In the genomic region with DNA sequence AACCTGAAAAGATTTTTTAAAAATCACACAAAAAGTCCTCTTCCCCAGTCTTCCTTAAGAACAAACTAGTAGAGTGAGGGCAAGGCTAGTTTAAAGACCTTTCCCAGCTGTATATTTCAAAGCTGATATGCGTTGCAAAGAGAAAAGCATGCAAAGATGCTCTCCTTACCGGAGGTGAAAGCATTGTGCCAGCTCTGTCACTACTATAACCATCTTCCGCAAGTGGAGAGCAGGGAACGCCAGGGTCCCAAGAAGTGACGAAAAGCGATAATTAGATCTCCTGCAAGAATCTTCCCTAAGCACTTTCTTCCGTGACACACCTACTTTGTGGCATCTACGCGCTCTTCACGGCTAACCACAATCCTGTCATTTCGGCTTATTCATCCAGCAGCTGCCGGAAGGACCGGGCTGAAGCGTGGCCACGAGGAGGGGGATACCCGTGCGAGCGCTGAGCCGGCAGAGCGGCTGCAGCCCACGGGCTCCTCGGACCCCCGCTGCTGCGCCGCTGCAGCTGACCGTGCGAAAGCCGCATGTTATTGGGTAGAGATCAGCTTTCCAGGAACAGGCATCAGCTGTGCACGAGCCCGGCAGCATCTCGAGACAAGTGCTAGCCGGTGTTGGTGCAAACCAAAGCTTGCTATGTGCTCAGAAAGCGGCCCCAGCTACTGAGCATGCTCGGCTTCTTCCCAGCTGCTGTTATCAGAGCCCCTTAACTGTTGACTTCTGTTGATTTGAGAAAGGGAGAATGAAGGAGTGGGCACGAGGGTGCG, we compare ENCODE assay signal across 8 cellular contexts. TPM values are rescaled to one million over a fixed set of nuclear protein-coding genes. Genes with fewer than 3 reads are reported as not detected.
DNase-seq lines count a peak whose midpoint lies in the region; ATAC-seq and TF ChIP-seq lines count a peak whose summit lies in the region.

No MANE protein-coding gene starts in this region.

- H3K27ac ChIP-seq in IMR-90 (ENCODE audit: insufficient read depth, low read length) (no peak overlapping the region), hepatocyte (no peak overlapping the region), gastrocnemius medialis (no peak overlapping the region)

- H4K5ac ChIP-seq in IMR-90 (ENCODE audit: low read depth, low read length): no peak overlapping the region

- TF ChIP-seq CTCF in IMR-90 (conservative IDR thresholded peaks at IDR 0.05; ENCODE audit: low read depth, low read length) (no peak), hepatocyte (IDR thresholded peaks at IDR 0.05; ENCODE audit: poor library complexity) (no peak), gastrocnemius medialis (IDR thresholded peaks at IDR 0.05 in 4 of 5, conservative IDR thresholded peaks at IDR 0.05 in 1 of 5) (no peak)

- H3K9me3 Mint-ChIP-seq in activated naive CD8-positive, alpha-beta T cell treated with anti-CD3 and anti-CD28 coated beads, Interleukin-2, amount 50 U/mL, for 24 hours: no peaks in the 10 kb centered on the region

- H3K36me3 ChIP-seq in IMR-90 (ENCODE audit: control insufficient read depth, insufficient read depth, low read length): no peaks in the 10 kb centered on the region
- no peaks in the 10 kb centered on the region for H3K36me3 ChIP-seq in hepatocyte (replicated peaks; ENCODE audit: insufficient read depth, low read depth)
- H3K36me3 ChIP-seq in gastrocnemius medialis: no peaks in the 10 kb centered on the region

- peak overlapping the region in 1 of 2 experiments; percentile 55; a peak in 1 of 4 replicates for H4K8ac ChIP-seq in IMR-90 (ENCODE audit: low read depth in 2 of 2, low read length in 2 of 2)

- H3K4me2 ChIP-seq in IMR-90 (ENCODE audit: low read depth, low read length): peak overlapping the region; percentile 88
- peak overlapping the region; percentile 91 for H3K4me2 ChIP-seq in hepatocyte

- no peak for TF ChIP-seq RAD21 in IMR-90 (IDR thresholded peaks at IDR 0.05; ENCODE audit: low read length)

- H3K18ac ChIP-seq in IMR-90 (ENCODE audit: low read depth, low read length): no peak overlapping the region

- H3K36me3 Mint-ChIP-seq in activated naive CD8-positive, alpha-beta T cell treated with anti-CD3 and anti-CD28 coated beads, Interleukin-2, amount 50 U/mL, for 24 hours (ENCODE audit: low read depth): no peaks in the 10 kb centered on the region

- TF ChIP-seq POLR2A in IMR-90 (IDR thresholded peaks at IDR 0.05; ENCODE audit: low read depth, low read length): no peak
- no peak for TF ChIP-seq POLR2A in gastrocnemius medialis (IDR thresholded peaks at IDR 0.05)

- peak; percentile 89 for ATAC-seq in GM21529 (IDR thresholded peaks at IDR 0.05; ENCODE audit: unreplicated experiment)
- ATAC-seq in IMR-90 (ENCODE audit: low read depth): peak; percentile 95
- peak; percentile 94 for ATAC-seq in SK-N-SH treated with all-trans-retinoic acid at 6 μM for 48 hours
- ATAC-seq in activated naive CD8-positive, alpha-beta T cell treated with anti-CD3 and anti-CD28 coated beads, Interleukin-2, amount 50 U/mL, for 24 hours: peak; percentile 96
- peak; percentile 39 to 47 for ATAC-seq in gastrocnemius medialis

- H4K91ac ChIP-seq in IMR-90 (ENCODE audit: insufficient read depth, low read depth, low read length): no peak overlapping the region

- dilution Hi-C loops in IMR-90 (cut with HindIII; ENCODE audit: low sequenced_read_pairs, unreplicated experiment): no loop called here

- no TSS peak for BruUV-seq in IMR-90 (replicated peaks; lab: Mats Ljungman, UMichigan)

- CTCF ChIA-PET in IMR-90 (lab: Yijun Ruan, JAX): interaction anchor here (0.7 to 4.8 kb wide), 2 partner anchors 8 to 215 kb away, joined by 3 to 23 read pairs; no protein-coding TSS in a partner anchor

- 1% methylated on average over 16 of the region's 36 CpGs; no CpG with 5 or more reads in 1 of the 2 experiments for WGBS in IMR-90 (ENCODE audit: extremely low coverage in 2 of 2, insufficient read length in 1 of 2), 2 experiments
- WGBS in hepatocyte (ENCODE audit: low lambda C conversion rate, missing lambda C conversion rate): 3% methylated on average over 36 of the region's 36 CpGs

- H3K9me2 ChIP-seq in hepatocyte (replicated peaks; ENCODE audit: insufficient read depth): no peaks in the 10 kb centered on the region

- H3K4me3 Mint-ChIP-seq in activated naive CD8-positive, alpha-beta T cell treated with anti-CD3 and anti-CD28 coated beads, Interleukin-2, amount 50 U/mL, for 24 hours: peak overlapping the region; percentile 73

- H3K9me3 ChIP-seq in IMR-90 (ENCODE audit: control insufficient read depth, insufficient read depth, low read length) (no peaks in the 10 kb centered on the region), hepatocyte (ENCODE audit: low read depth) (no peaks in the 10 kb centered on the region), gastrocnemius medialis (no peaks in the 10 kb centered on the region)

- H3K27me3 ChIP-seq in IMR-90 (ENCODE audit: control insufficient read depth, insufficient read depth, low read length) (no peaks in the 10 kb centered on the region; the same call in 1 of the 2 replicates), hepatocyte (peaks cover 33% of the 10 kb centered on the region), gastrocnemius medialis (peaks cover 24 to 31% (median 26%) of the 10 kb centered on the region in 3 donors)

- H2AFZ ChIP-seq in IMR-90 (replicated peaks; ENCODE audit: low read length, poor library complexity) (peak overlapping the region; percentile 93), hepatocyte (peak overlapping the region; percentile 44)

- peak overlapping the region; percentile 15 for H3K27ac Mint-ChIP-seq in activated naive CD8-positive, alpha-beta T cell treated with anti-CD3 and anti-CD28 coated beads, Interleukin-2, amount 50 U/mL, for 24 hours

- no peak overlapping the region for H3K14ac ChIP-seq in IMR-90 (replicated peaks; ENCODE audit: low read depth, low read length)

- POLR2A ChIA-PET in IMR-90 (lab: Charles Lee; ENCODE audit: unreplicated experiment): no interaction called here

- no peak overlapping the region for H3K56ac ChIP-seq in IMR-90 (ENCODE audit: extremely low read depth, insufficient read depth, low read length)

- intact Hi-C loops in IMR-90 (cut with micrococcal nuclease) (loop anchor here (2.0 kb wide), 1 partner anchor 252 kb away; a partner anchor contains a TSS), gastrocnemius medialis (cut with DNase I; ENCODE audit: low total_unique reads) (no loop called here)

- H3K27me3 Mint-ChIP-seq in activated naive CD8-positive, alpha-beta T cell treated with anti-CD3 and anti-CD28 coated beads, Interleukin-2, amount 50 U/mL, for 24 hours: peaks cover 30% of the 10 kb centered on the region

- H3K4me1 Mint-ChIP-seq in activated naive CD8-positive, alpha-beta T cell treated with anti-CD3 and anti-CD28 coated beads, Interleukin-2, amount 50 U/mL, for 24 hours: peaks cover 14% of the 10 kb centered on the region

- H3K4me3 ChIP-seq in IMR-90 (ENCODE audit: insufficient read depth, low read depth, low read length): peak overlapping the region; percentile 40
- peak overlapping the region; percentile 39 for H3K4me3 ChIP-seq in hepatocyte
- H3K4me3 ChIP-seq in gastrocnemius medialis: peak overlapping the region; percentile 41 to 69 (median 46)

- no peaks in the 10 kb centered on the region; the same call in 1 of the 2 replicates for H3K4me1 ChIP-seq in IMR-90 (ENCODE audit: control insufficient read depth, insufficient read depth, low read length)
- peaks cover 8% of the 10 kb centered on the region for H3K4me1 ChIP-seq in hepatocyte (ENCODE audit: insufficient read depth)
- peaks cover 5 to 7% of the 10 kb centered on the region in 2 donors for H3K4me1 ChIP-seq in gastrocnemius medialis

- H2AK5ac ChIP-seq in IMR-90 (ENCODE audit: low read depth, low read length): no peak overlapping the region

- no peak overlapping the region for H2BK5ac ChIP-seq in IMR-90 (ENCODE audit: low read depth, low read length, poor library complexity, severe bottlenecking)

- H2BK15ac ChIP-seq in IMR-90 (ENCODE audit: low read depth, low read length): no peak overlapping the region

- H3K23ac ChIP-seq in IMR-90 (ENCODE audit: low read depth, low read length): peak overlapping the region; percentile 81

- H4K20me1 ChIP-seq in IMR-90 (ENCODE audit: insufficient read depth, low read length) (no peaks in the 10 kb centered on the region), hepatocyte (ENCODE audit: insufficient read depth, poor library complexity, severe bottlenecking) (no peaks in the 10 kb centered on the region)

- H2BK20ac ChIP-seq in IMR-90 (ENCODE audit: low read depth, low read length): no peak overlapping the region

- no peak overlapping the region; the same call in 1 of the 2 replicates for H2BK120ac ChIP-seq in IMR-90 (ENCODE audit: low read depth, low read length)

- H3K4ac ChIP-seq in IMR-90 (ENCODE audit: low read depth, low read length): no peak overlapping the region

- peak overlapping the region; percentile 31 for H2AK9ac ChIP-seq in IMR-90 (replicated peaks; ENCODE audit: low read depth, low read length, poor library complexity)

- in situ Hi-C loops in IMR-90 (cut with MboI; ENCODE audit: low sequenced_read_pairs) (loop anchor here (10.0 kb wide), 1 partner anchor 272 kb away; no protein-coding TSS in a partner anchor), gastrocnemius medialis (cut with MboI; ENCODE audit: low sequenced_read_pairs in 4 of 4) (no loop called here)

- no peaks in the 10 kb centered on the region for H3K9me1 ChIP-seq in IMR-90 (ENCODE audit: insufficient read depth, low read length)

- DNase-seq in COR-L47 (lab: John Stamatoyannopoulos, UW) (peak; percentile 46), IMR-90 (peak; percentile 77), hepatocyte (ENCODE audit: low spot score) (peak; percentile 58), gastrocnemius medialis (peak in 1 of 2 donors; percentile 4), HT-29 (ENCODE audit: low spot score) (no peak)
- DNase-seq in activated naive CD8-positive, alpha-beta T cell treated with anti-CD3 and anti-CD28 coated beads, Interleukin-2, amount 50 U/mL, for 24 hours: peak; percentile 72

- no peak overlapping the region for H3K9ac ChIP-seq in IMR-90 (ENCODE audit: low read depth, low read length)

- no peaks in the 10 kb centered on the region for H3K79me1 ChIP-seq in IMR-90 (ENCODE audit: low read depth in 1 of 2, low read length in 2 of 2)

- H3K79me2 ChIP-seq in hepatocyte: no peaks in the 10 kb centered on the region

TF ChIP-seq in IMR-90, 13 proteins besides CTCF, POLR2A, EP300 and RAD21 (continues in another document):
- peak; percentile 90 for TF ChIP-seq BHLHE40 (IDR thresholded peaks at IDR 0.05; ENCODE audit: low read depth, low read length)
- peak; percentile 83 for TF ChIP-seq MXI1 (IDR thresholded peaks at IDR 0.05; ENCODE audit: borderline replicate concordance, low read depth, low read length)

TF ChIP-seq in SK-N-SH treated with all-trans-retinoic acid at 6 μM for 48 hours, 23 proteins besides CTCF, POLR2A, EP300 and RAD21 (continues in another document):
- TF ChIP-seq CSDC2 (CRISPR knock-in tag; IDR thresholded peaks at IDR 0.05): no peak

RNA-seq across cellular contexts. Expression of a gene that starts 57.2 kb away (rescaled TPM):
- 17.0 and 25.0 TPM in 2 replicates for total RNA-seq in IMR-90 (2012; rRNA removed)
- 5.0 and 6.2 TPM in 2 replicates for polyA plus RNA-seq in IMR-90 (2012; rRNA removed)
- 1.0 and 1.2 TPM in 2 replicates for polyA plus RNA-seq in IMR-90 (2012; cell fraction: cytosol; rRNA removed)
- polyA plus RNA-seq in IMR-90 (2012; cell fraction: nucleus; rRNA removed; ENCODE audit: low replicate concordance): 0.46 and 3.5 TPM in 2 replicates
- 34.8 and 35.6 TPM in 2 replicates for total RNA-seq in hepatocyte
- polyA plus RNA-seq in hepatocyte: 11.2 and 14.7 TPM in 2 replicates
- 1 to 10 TPM; 5.2 to 9.2 (median 6.5) TPM for total RNA-seq in gastrocnemius medialis
- total RNA-seq in HT-29 (2014; rRNA removed; shearing (Covaris generic)): 29.7 and 35.4 TPM in 2 replicates

Comparison
In these comparisons a context has a peak if more than half of its experiments do, and no peak if none do; other contexts are left out.
1. ATAC-seq: peak in every context shown above with its lines; median percentile 96 in activated naive CD8-positive, alpha-beta T cell treated with anti-CD3 and anti-CD28 coated beads, Interleukin-2, amount 50 U/mL, for 24 hours; 95 in IMR-90; 94 in SK-N-SH treated with all-trans-retinoic acid at 6 μM for 48 hours; 89 in GM21529; 43 in gastrocnemius medialis.